In the genomic region with DNA sequence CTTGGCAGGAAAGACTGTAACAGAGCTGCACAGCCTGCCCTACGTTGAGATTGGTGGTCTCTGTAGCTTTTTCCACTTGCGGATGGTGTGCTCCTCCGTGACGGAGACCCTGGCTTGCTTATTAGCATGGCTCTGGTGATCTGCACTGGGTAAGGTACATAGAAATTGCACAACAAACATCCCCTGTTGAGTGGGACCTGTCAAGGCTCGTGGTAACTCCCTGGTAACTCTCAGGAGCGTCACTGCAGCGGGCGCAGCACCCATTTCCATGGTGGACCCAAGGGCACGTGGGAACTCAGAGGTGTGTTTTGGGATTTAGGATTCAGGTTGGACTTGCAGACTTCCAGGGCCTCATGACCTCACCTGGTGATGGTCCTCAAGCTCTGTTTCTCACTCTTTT, we compare ENCODE assay signal across 8 cellular contexts. TPM values are rescaled to one million over a fixed set of nuclear protein-coding genes. Genes with fewer than 3 reads are reported as not detected.
DNase-seq lines count a peak whose midpoint lies in the region; ATAC-seq and TF ChIP-seq lines count a peak whose summit lies in the region.

No MANE protein-coding gene starts in this region.

- WGBS in mesenchymal stem cell: 83% methylated on average over 9 of the region's 9 CpGs

- H2AFZ ChIP-seq in mesenchymal stem cell (ENCODE audit: low read depth, low read length): no peak overlapping the region

- H3K14ac ChIP-seq in mesenchymal stem cell (ENCODE audit: low read length in 2 of 2): no peak overlapping the region

- in situ Hi-C loops in astrocyte of the cerebellum (cut with HindIII; ENCODE audit: low sequenced_read_pairs): no loop called here

- H3K36me3 ChIP-seq in mesenchymal stem cell (ENCODE audit: control insufficient read depth in 1 of 2, insufficient read depth in 2 of 2, low read depth in 1 of 2, low read length in 2 of 2) (peaks cover 10 to 18% of the 10 kb centered on the region in 2 experiments), upper lobe of right lung (no peaks in the 10 kb centered on the region)

- H3K23ac ChIP-seq in mesenchymal stem cell (ENCODE audit: low read length in 2 of 2): peak overlapping the region in 1 of 2 experiments; percentile 5

- DNase-seq in cardiac septum (ENCODE audit: low spot score) (peak; percentile 33), left cardiac atrium (no peak), astrocyte of the cerebellum (ENCODE audit: low read depth) (no peak), mesenchymal stem cell (no peak), upper lobe of right lung (no peak), hypothalamus (lab: John Stamatoyannopoulos, UW) (no peak)

- H3K4ac ChIP-seq in mesenchymal stem cell (ENCODE audit: low read depth in 1 of 2, low read length in 2 of 2): no peak overlapping the region

- H3K27ac ChIP-seq in mesenchymal stem cell (ENCODE audit: low read length, poor library complexity, severe bottlenecking) (no peak overlapping the region), upper lobe of right lung (no peak overlapping the region)

- H4K8ac ChIP-seq in mesenchymal stem cell (ENCODE audit: low read length): no peak overlapping the region

- H3K27me3 ChIP-seq in mesenchymal stem cell (ENCODE audit: control insufficient read depth in 1 of 2, insufficient read depth in 1 of 2, low read length in 2 of 2) (peaks cover 0 to under 1% of the 10 kb centered on the region in 2 experiments), upper lobe of right lung (no peaks in the 10 kb centered on the region)

- no peak for TF ChIP-seq CTCF in astrocyte of the cerebellum (IDR thresholded peaks at IDR 0.05; ENCODE audit: low read depth, low read length, missing control alignments)
- TF ChIP-seq CTCF in upper lobe of right lung (IDR thresholded peaks at IDR 0.05): no peak

- H2AK5ac ChIP-seq in mesenchymal stem cell (ENCODE audit: low read length, severe bottlenecking): no peak overlapping the region

- H2BK5ac ChIP-seq in mesenchymal stem cell (ENCODE audit: low read depth, low read length, poor library complexity, severe bottlenecking): no peak overlapping the region

- H4K91ac ChIP-seq in mesenchymal stem cell (ENCODE audit: low read length): no peak overlapping the region

- no peak overlapping the region for H3K18ac ChIP-seq in mesenchymal stem cell (ENCODE audit: low read depth in 1 of 2, low read length in 2 of 2)

- H2BK15ac ChIP-seq in mesenchymal stem cell (ENCODE audit: low read depth, poor library complexity, severe bottlenecking): no peak overlapping the region

- H3K9me3 ChIP-seq in mesenchymal stem cell (ENCODE audit: control insufficient read depth, low read length) (no peaks in the 10 kb centered on the region), upper lobe of right lung (no peaks in the 10 kb centered on the region)

- peaks cover 14% of the 10 kb centered on the region for H3K4me1 ChIP-seq in mesenchymal stem cell (ENCODE audit: control insufficient read depth, insufficient read depth, low read depth, low read length)
- peaks cover 14% of the 10 kb centered on the region for H3K4me1 ChIP-seq in upper lobe of right lung

- H3K4me2 ChIP-seq in mesenchymal stem cell (ENCODE audit: low read length, poor library complexity, severe bottlenecking): peak overlapping the region; percentile 71

- intact Hi-C loops in cardiac septum (cut with DNase I): loop anchor here (2.0 kb wide), 1 partner anchor 33 kb away; a partner anchor contains a TSS
- intact Hi-C loops in left cardiac atrium (cut with DNase I): no loop called here
- intact Hi-C loops in upper lobe of right lung (cut with DNase I): no loop called here

- peaks cover 34% of the 10 kb centered on the region for H3K79me1 ChIP-seq in mesenchymal stem cell (replicated peaks; ENCODE audit: low read length, poor library complexity, severe bottlenecking)

- H3K4me3 ChIP-seq in astrocyte of the cerebellum (ENCODE audit: low read depth, low read length): peak overlapping the region; percentile 56
- peak overlapping the region in 1 of 2 experiments; percentile 82 for H3K4me3 ChIP-seq in mesenchymal stem cell (ENCODE audit: insufficient read depth in 1 of 2, low read depth in 1 of 2, low read length in 2 of 2)
- peak overlapping the region; percentile 63 for H3K4me3 ChIP-seq in upper lobe of right lung

- H2BK120ac ChIP-seq in mesenchymal stem cell (ENCODE audit: low read depth, low read length): no peak overlapping the region

- H2BK12ac ChIP-seq in mesenchymal stem cell (ENCODE audit: low read length in 2 of 2): no peak overlapping the region

- peak overlapping the region; percentile 82 for H3K9ac ChIP-seq in mesenchymal stem cell (ENCODE audit: low read length)

- ATAC-seq in left cardiac atrium (no peak), upper lobe of right lung (no peak), GM18861 (IDR thresholded peaks at IDR 0.05; ENCODE audit: unreplicated experiment) (no peak), HG02885 (IDR thresholded peaks at IDR 0.05; ENCODE audit: poor library complexity, unreplicated experiment) (no peak)

RNA-seq across cellular contexts. Expression of a gene that starts 1.1 kb away (rescaled TPM):
- total RNA-seq in cardiac septum (16.3 TPM), left cardiac atrium (10 to 100 TPM; 12.1 to 14.2 TPM), upper lobe of right lung (20.8 TPM)
- 15.5 TPM for polyA plus RNA-seq in mesenchymal stem cell (2013, experiment 1 of 2)
- 15.2 TPM for polyA plus RNA-seq in mesenchymal stem cell (2013, experiment 2 of 2)

RNA-seq across cellular contexts. Expression of a gene that starts 33.1 kb away (rescaled TPM):
- total RNA-seq in cardiac septum: 13.0 TPM
- total RNA-seq in left cardiac atrium: 1 to 10 TPM; 6.4 to 8.1 TPM
- polyA plus RNA-seq in mesenchymal stem cell (2013, experiment 1 of 2): 1.1 TPM
- 1.1 TPM for polyA plus RNA-seq in mesenchymal stem cell (2013, experiment 2 of 2)
- total RNA-seq in upper lobe of right lung: 22.7 TPM
